In genomic region chr6:9272671-9273070, GRCh38 we compare ENCODE assay signal across 13 cellular contexts.
DNase-seq lines count a peak whose midpoint lies in the region.
"Had no signal": no experiment of that assay in that cellular context is flagged by ENCODE, and none has a peak within 500 bp of the region (broad histone marks: within the 10 kb centered on the region; RNA-seq: fewer than 3 reads in every experiment).

No MANE protein-coding gene starts in this region.

- DNase-seq in EH (ENCODE audit: low read depth), result peak; percentile 8
- peak; percentile 5 for DNase-seq in HS-5 (ENCODE audit: low read depth)
- DNase-seq in dedifferentiated amniotic fluid mesenchymal stem cell (ENCODE audit: extremely low spot score), result peak; percentile 55
- DNase-seq in EL, result no peak
- DNase-seq in T-helper 2 cell treated with Interferon-gamma antibody and Interleukin-4, amounts not matched to agents 5 μg/mL and 100 μg/mL, for 36 hours (ENCODE audit: low spot score), result no peak
- DNase-seq in NCI-H446 treated with DMSO at 0.1 percent for 48 hours (lab: John Stamatoyannopoulos, UW), result no peak
- DNase-seq: CD4-positive, CD25-positive, alpha-beta regulatory T cell; CD8-positive, alpha-beta T cell; DMS 273 treated with DMSO at 0.1 percent for 48 hours; DMS79 treated with DMSO at 0.1 percent for 48 hours; GDM1; GOT3 had no signal

- H3K9me3 Mint-ChIP-seq in T-helper 2 cell treated with Interferon-gamma antibody and Interleukin-4, amounts not matched to agents 5 μg/mL and 100 μg/mL, for 36 hours, result no peaks in the 10 kb centered on the region

- no peaks in the 10 kb centered on the region for H3K27me3 Mint-ChIP-seq in T-helper 2 cell treated with Interferon-gamma antibody and Interleukin-4, amounts not matched to agents 5 μg/mL and 100 μg/mL, for 36 hours (ENCODE audit: low read depth)
- H3K27me3 Mint-ChIP-seq: B cell; CD4-positive, CD25-positive, alpha-beta regulatory T cell had no signal

- no peaks in the 10 kb centered on the region for H3K36me3 Mint-ChIP-seq in T-helper 2 cell treated with Interferon-gamma antibody and Interleukin-4, amounts not matched to agents 5 μg/mL and 100 μg/mL, for 36 hours (ENCODE audit: low read depth)
- H3K36me3 Mint-ChIP-seq: CD4-positive, CD25-positive, alpha-beta regulatory T cell; CD8-positive, alpha-beta T cell had no signal

- H3K4me3 Mint-ChIP-seq in T-helper 2 cell treated with Interferon-gamma antibody and Interleukin-4, amounts not matched to agents 5 μg/mL and 100 μg/mL, for 36 hours, result no peak overlapping the region
- H3K4me3 Mint-ChIP-seq: B cell; CD4-positive, CD25-positive, alpha-beta regulatory T cell; CD8-positive, alpha-beta T cell had no signal

- no peak overlapping the region for H3K27ac Mint-ChIP-seq in T-helper 2 cell treated with Interferon-gamma antibody and Interleukin-4, amounts not matched to agents 5 μg/mL and 100 μg/mL, for 36 hours
- H3K27ac Mint-ChIP-seq: B cell; CD4-positive, CD25-positive, alpha-beta regulatory T cell; CD8-positive, alpha-beta T cell had no signal

- H3K4me1 Mint-ChIP-seq in T-helper 2 cell treated with Interferon-gamma antibody and Interleukin-4, amounts not matched to agents 5 μg/mL and 100 μg/mL, for 36 hours (ENCODE audit: low read depth), result no peaks in the 10 kb centered on the region
- H3K4me1 Mint-ChIP-seq: B cell; CD4-positive, CD25-positive, alpha-beta regulatory T cell had no signal

Comparison
In these comparisons a context has a peak if more than half of its experiments do, and no peak if none do; other contexts are left out.
1. DNase-seq: peak in EH (single experiment), HS-5 (single experiment) and dedifferentiated amniotic fluid mesenchymal stem cell (single experiment); none in EL (single experiment), T-helper 2 cell treated with Interferon-gamma antibody and Interleukin-4, amounts not matched to agents 5 μg/mL and 100 μg/mL, for 36 hours (single experiment) and NCI-H446 treated with DMSO at 0.1 percent for 48 hours (single experiment).